ENCODE assay signal across 28 cellular contexts in genomic region chr2:86375623-86376022, GRCh38. TPM values are rescaled to one million over a fixed set of nuclear protein-coding genes. Genes with fewer than 3 reads are reported as not detected.
"Had no signal": no experiment of that assay in that cellular context is flagged by ENCODE, and none has a peak within 500 bp of the region (broad histone marks: within the 10 kb centered on the region; RNA-seq: fewer than 3 reads in every experiment).

No MANE protein-coding gene starts in this region.

- H2AFZ ChIP-seq: neural progenitor cell, parathyroid adenoma had no signal

- H3K4me3 ChIP-seq: neural progenitor cell, ovary, psoas muscle, skin epidermis, smooth muscle cell, spleen, suprapubic skin, testis, tibial artery, transverse colon, upper lobe of right lung, uterus had no signal

- H3K27me3 ChIP-seq: neural progenitor cell, ovary, spleen, testis, tibial artery, transverse colon, upper lobe of right lung, uterus had no signal

- H3K27ac ChIP-seq: neural progenitor cell, ovary, parathyroid adenoma, psoas muscle, skin epidermis, spleen, suprapubic skin, testis, tibial artery, transverse colon, upper lobe of right lung, uterus had no signal

- DNase-seq: natural killer cell; occipital lobe; ovary; posterior cingulate gyrus; psoas muscle; right cardiac atrium; spleen; stimulated activated CD4-positive, alpha-beta T cell treated with anti-CD3 and anti-CD28 coated beads, Interleukin-12 subunit alpha, Interleukin-12 subunit beta, amount 100 ng/mL, for 4 hours; stimulated activated CD4-positive, alpha-beta T cell treated with anti-CD3 and anti-CD28 coated beads, Interleukin-1b, Interleukin-23, amount 100 ng/mL, for 48 hours; stimulated activated CD4-positive, alpha-beta T cell treated with anti-CD3 and anti-CD28 coated beads, Interleukin-4, amount 100 ng/mL, for 1 hour; stimulated activated CD4-positive, alpha-beta T cell treated with anti-CD3 and anti-CD28 coated beads, Interleukin-4, amount 100 ng/mL, for 4 hours; stimulated activated CD8-positive, alpha-beta memory T cell treated with anti-CD3 and anti-CD28 coated beads, Interleukin-4, amount 100 ng/mL, for 48 hours; stimulated activated naive CD4-positive, alpha-beta T cell; stimulated activated naive CD8-positive, alpha-beta T cell treated with anti-CD3 and anti-CD28 coated beads, Interleukin-15, amount 100 ng/mL, for 72 hours; stimulated activated naive CD8-positive, alpha-beta T cell treated with anti-CD3 and anti-CD28 coated beads, Interleukin-15, Interleukin-2, amounts not matched to agents 100 U/mL and 50 U/mL, for 24 hours; substantia nigra; testis; tibial artery; transverse colon; upper lobe of right lung; uterus had no signal

- H3K9ac ChIP-seq: neural progenitor cell, parathyroid adenoma had no signal

- H3K9me3 ChIP-seq: ovary, psoas muscle, suprapubic skin, testis, tibial artery, transverse colon, upper lobe of right lung, uterus had no signal

- H3K36me3 ChIP-seq: neural progenitor cell, ovary, spleen, suprapubic skin, tibial artery, transverse colon, upper lobe of right lung, uterus had no signal

- ATAC-seq: natural killer cell; psoas muscle; right cardiac atrium; sciatic nerve; stimulated activated memory B cell treated with anti-CD40 and anti-IgM and Interleukin-4, amounts not matched to agents 10 μg/mL and 1 μg/mL and 100 μg/mL, for 72 hours; stimulated activated naive CD8-positive, alpha-beta T cell treated with anti-CD3 and anti-CD28 coated beads, Interleukin-15, amount 100 ng/mL, for 72 hours; stimulated activated naive CD8-positive, alpha-beta T cell treated with anti-CD3 and anti-CD28 coated beads, Interleukin-15, Interleukin-2, amounts not matched to agents 100 U/mL and 50 U/mL, for 24 hours; upper lobe of right lung had no signal

- H3K4me1 ChIP-seq: neural progenitor cell, parathyroid adenoma, psoas muscle, suprapubic skin, tibial artery, upper lobe of right lung, uterus had no signal

- H3K4me2 ChIP-seq: neural progenitor cell, smooth muscle cell had no signal

- H3K79me2 ChIP-seq: parathyroid adenoma had no signal

RNA-seq across cellular contexts. Expression of gene REEP1, which starts 38.2 kb away (rescaled TPM):
- total RNA-seq: smooth muscle cell had no signal
- polyA plus RNA-seq: smooth muscle cell had no signal
